ENCODE assay signal across 8 cellular contexts in genomic region chr13:21673592-21674270, GRCh38. TPM values are rescaled to one million over a fixed set of nuclear protein-coding genes. Genes with fewer than 3 reads are reported as not detected.
DNase-seq lines count a peak whose midpoint lies in the region; TF ChIP-seq lines count a peak whose summit lies in the region.

No MANE protein-coding gene starts in this region.

- H3K4me1 ChIP-seq in HEK293 (ENCODE audit: control insufficient read depth, insufficient read depth, low read length): no peaks in the 10 kb centered on the region; the same call in 1 of the 2 replicates
- peaks cover 15% of the 10 kb centered on the region for H3K4me1 ChIP-seq in osteoblast (ENCODE audit: insufficient read depth, low read length)

- H3K9me3 Mint-ChIP-seq in glutamatergic neuron (ENCODE audit: unreplicated experiment): peaks cover 25% of the 10 kb centered on the region

- H3K4me3 Mint-ChIP-seq in glutamatergic neuron (ENCODE audit: unreplicated experiment): peak overlapping the region; percentile 93

- CTCF ChIA-PET in HEK293 (lab: Yijun Ruan, JAX): interaction anchor here (0.5 to 0.7 kb wide), 4 partner anchors 51 to 618 kb away, joined by 3 to 7 read pairs (median 3); no protein-coding TSS in a partner anchor

- H2AFZ ChIP-seq in osteoblast (ENCODE audit: low read length): no peak overlapping the region

- TF ChIP-seq CTCF in HEK293 (tag by site-specific recombination; IDR thresholded peaks at IDR 0.05) (0 out of 2 replicates have a peak, but pooled peaks have one; percentile 13), glutamatergic neuron (IDR thresholded peaks at IDR 0.05; ENCODE audit: partially characterized antibody, unreplicated experiment) (peak; percentile 36), osteoblast (IDR thresholded peaks at IDR 0.05; ENCODE audit: extremely low read depth, low read depth, low read length) (no peak)

- H3K27me3 Mint-ChIP-seq in glutamatergic neuron (ENCODE audit: unreplicated experiment): peaks cover 24% of the 10 kb centered on the region

- H3K4me3 ChIP-seq in HEK293 (ENCODE audit: low read depth, low read length) (peak overlapping the region; percentile 59), osteoblast (ENCODE audit: insufficient read depth, low read length) (peak overlapping the region; percentile 57)

- peak overlapping the region; percentile 90 for H3K27ac ChIP-seq in HEK293 (ENCODE audit: extremely low read depth, low read depth, low read length)
- no peak overlapping the region for H3K27ac ChIP-seq in osteoblast (ENCODE audit: low read depth, low read length)

- peak overlapping the region; percentile 59 for H3K27ac Mint-ChIP-seq in glutamatergic neuron (ENCODE audit: unreplicated experiment)

- peaks cover 7% of the 10 kb centered on the region for H3K36me3 Mint-ChIP-seq in glutamatergic neuron (ENCODE audit: unreplicated experiment)

- POLR2A ChIA-PET in HEK293 (lab: Yijun Ruan, JAX): interaction anchor here (0.6 to 0.8 kb wide), 2 partner anchors 9 to 70 kb away, joined by 3 to 5 read pairs; partner anchors contain the start of gene MICU2

- H3K79me2 ChIP-seq in osteoblast (ENCODE audit: insufficient read depth, low read length): no peaks in the 10 kb centered on the region

- H3K4me2 ChIP-seq in osteoblast (ENCODE audit: insufficient read depth, low read length): peak overlapping the region; percentile 68

- peaks cover 29% of the 10 kb centered on the region for H3K4me1 Mint-ChIP-seq in glutamatergic neuron (ENCODE audit: low read depth, unreplicated experiment)

- H3K36me3 ChIP-seq in HEK293 (ENCODE audit: control insufficient read depth in 2 of 2, insufficient read depth in 1 of 2, low read length in 2 of 2): no peaks in the 10 kb centered on the region
- no peaks in the 10 kb centered on the region for H3K36me3 ChIP-seq in osteoblast (ENCODE audit: insufficient read depth, low read length)

- H3K9me3 ChIP-seq in HEK293 (ENCODE audit: control insufficient read depth, insufficient read depth, low read depth, low read length) (no peaks in the 10 kb centered on the region), osteoblast (ENCODE audit: low read depth, low read length) (no peaks in the 10 kb centered on the region)

- DNase-seq in NCI-H2196 (lab: John Stamatoyannopoulos, UW; ENCODE audit: unreplicated experiment) (peak; percentile 46), NCI-H2196 treated with DMSO at 0.1 percent for 48 hours (lab: John Stamatoyannopoulos, UW; ENCODE audit: unreplicated experiment) (no peak), NCI-H526 treated with DMSO at 0.1 percent for 48 hours (lab: John Stamatoyannopoulos, UW) (peak; percentile 88), glutamatergic neuron (peak; percentile 75), osteoblast (ENCODE audit: insufficient read length, low spot score, missing footprints) (peak; percentile 97), NCI-H2107 treated with DMSO at 0.1 percent for 48 hours (lab: John Stamatoyannopoulos, UW; ENCODE audit: unreplicated experiment) (no peak)
- DNase-seq in activated effector memory CD4-positive, alpha-beta T cell treated with anti-CD3 and anti-CD28 coated beads, Interleukin-2, amount 50 U/mL, for 16 hours: peak; percentile 75

- H4K20me1 ChIP-seq in osteoblast (ENCODE audit: insufficient read depth, low read length): no peaks in the 10 kb centered on the region

- H3K27me3 ChIP-seq in osteoblast (ENCODE audit: insufficient read depth, low read length): peaks cover 78% of the 10 kb centered on the region

TF ChIP-seq in HEK293, 187 proteins besides CTCF, POLR2A, EP300 and RAD21 (continues in another document):
- peak; percentile 42; the same call in 1 of the 2 replicates for TF ChIP-seq ZNF501 (tag by site-specific recombination; IDR thresholded peaks at IDR 0.05)
- TF ChIP-seq ZNF610 (tag by site-specific recombination; IDR thresholded peaks at IDR 0.05; ENCODE audit: borderline replicate concordance): no peak
- TF ChIP-seq, protein P1, sequence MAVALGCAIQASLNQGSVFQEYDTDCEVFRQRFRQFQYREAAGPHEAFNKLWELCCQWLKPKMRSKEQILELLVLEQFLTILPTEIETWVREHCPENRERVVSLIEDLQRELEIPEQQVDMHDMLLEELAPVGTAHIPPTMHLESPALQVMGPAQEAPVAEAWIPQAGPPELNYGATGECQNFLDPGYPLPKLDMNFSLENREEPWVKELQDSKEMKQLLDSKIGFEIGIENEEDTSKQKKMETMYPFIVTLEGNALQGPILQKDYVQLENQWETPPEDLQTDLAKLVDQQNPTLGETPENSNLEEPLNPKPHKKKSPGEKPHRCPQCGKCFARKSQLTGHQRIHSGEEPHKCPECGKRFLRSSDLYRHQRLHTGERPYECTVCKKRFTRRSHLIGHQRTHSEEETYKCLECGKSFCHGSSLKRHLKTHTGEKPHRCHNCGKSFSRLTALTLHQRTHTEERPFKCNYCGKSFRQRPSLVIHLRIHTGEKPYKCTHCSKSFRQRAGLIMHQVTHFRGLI (tag by site-specific recombination; IDR thresholded peaks at IDR 0.05): no peak
- TF ChIP-seq ZNF354C (tag by site-specific recombination; IDR thresholded peaks at IDR 0.05; ENCODE audit: borderline replicate concordance, low read depth): no peak
- TF ChIP-seq, protein P2, sequence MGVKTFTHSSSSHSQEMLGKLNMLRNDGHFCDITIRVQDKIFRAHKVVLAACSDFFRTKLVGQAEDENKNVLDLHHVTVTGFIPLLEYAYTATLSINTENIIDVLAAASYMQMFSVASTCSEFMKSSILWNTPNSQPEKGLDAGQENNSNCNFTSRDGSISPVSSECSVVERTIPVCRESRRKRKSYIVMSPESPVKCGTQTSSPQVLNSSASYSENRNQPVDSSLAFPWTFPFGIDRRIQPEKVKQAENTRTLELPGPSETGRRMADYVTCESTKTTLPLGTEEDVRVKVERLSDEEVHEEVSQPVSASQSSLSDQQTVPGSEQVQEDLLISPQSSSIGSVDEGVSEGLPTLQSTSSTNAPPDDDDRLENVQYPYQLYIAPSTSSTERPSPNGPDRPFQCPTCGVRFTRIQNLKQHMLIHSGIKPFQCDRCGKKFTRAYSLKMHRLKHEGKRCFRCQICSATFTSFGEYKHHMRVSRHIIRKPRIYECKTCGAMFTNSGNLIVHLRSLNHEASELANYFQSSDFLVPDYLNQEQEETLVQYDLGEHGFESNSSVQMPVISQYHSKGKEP (tag by site-specific recombination; IDR thresholded peaks at IDR 0.05): no peak
- TF ChIP-seq, protein P3, sequence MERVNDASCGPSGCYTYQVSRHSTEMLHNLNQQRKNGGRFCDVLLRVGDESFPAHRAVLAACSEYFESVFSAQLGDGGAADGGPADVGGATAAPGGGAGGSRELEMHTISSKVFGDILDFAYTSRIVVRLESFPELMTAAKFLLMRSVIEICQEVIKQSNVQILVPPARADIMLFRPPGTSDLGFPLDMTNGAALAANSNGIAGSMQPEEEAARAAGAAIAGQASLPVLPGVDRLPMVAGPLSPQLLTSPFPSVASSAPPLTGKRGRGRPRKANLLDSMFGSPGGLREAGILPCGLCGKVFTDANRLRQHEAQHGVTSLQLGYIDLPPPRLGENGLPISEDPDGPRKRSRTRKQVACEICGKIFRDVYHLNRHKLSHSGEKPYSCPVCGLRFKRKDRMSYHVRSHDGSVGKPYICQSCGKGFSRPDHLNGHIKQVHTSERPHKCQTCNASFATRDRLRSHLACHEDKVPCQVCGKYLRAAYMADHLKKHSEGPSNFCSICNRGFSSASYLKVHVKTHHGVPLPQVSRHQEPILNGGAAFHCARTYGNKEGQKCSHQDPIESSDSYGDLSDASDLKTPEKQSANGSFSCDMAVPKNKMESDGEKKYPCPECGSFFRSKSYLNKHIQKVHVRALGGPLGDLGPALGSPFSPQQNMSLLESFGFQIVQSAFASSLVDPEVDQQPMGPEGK (tag by site-specific recombination; IDR thresholded peaks at IDR 0.05): peak; percentile 86
- TF ChIP-seq ZFHX2 (tag by site-specific recombination; conservative IDR thresholded peaks at IDR 0.05): peak; percentile 74
- TF ChIP-seq MZF1 (tag by site-specific recombination; IDR thresholded peaks at IDR 0.05; ENCODE audit: borderline replicate concordance): no peak
- TF ChIP-seq ZNF292 (tag by site-specific recombination; IDR thresholded peaks at IDR 0.05; ENCODE audit: borderline replicate concordance, low read depth): no peak
- no peak for TF ChIP-seq ZNF133 (tag by site-specific recombination; IDR thresholded peaks at IDR 0.05)
- TF ChIP-seq ZNF473 (tag by site-specific recombination; IDR thresholded peaks at IDR 0.05): no peak
- TF ChIP-seq ZNF37A (tag by site-specific recombination; IDR thresholded peaks at IDR 0.05): no peak
- TF ChIP-seq, protein P4, sequence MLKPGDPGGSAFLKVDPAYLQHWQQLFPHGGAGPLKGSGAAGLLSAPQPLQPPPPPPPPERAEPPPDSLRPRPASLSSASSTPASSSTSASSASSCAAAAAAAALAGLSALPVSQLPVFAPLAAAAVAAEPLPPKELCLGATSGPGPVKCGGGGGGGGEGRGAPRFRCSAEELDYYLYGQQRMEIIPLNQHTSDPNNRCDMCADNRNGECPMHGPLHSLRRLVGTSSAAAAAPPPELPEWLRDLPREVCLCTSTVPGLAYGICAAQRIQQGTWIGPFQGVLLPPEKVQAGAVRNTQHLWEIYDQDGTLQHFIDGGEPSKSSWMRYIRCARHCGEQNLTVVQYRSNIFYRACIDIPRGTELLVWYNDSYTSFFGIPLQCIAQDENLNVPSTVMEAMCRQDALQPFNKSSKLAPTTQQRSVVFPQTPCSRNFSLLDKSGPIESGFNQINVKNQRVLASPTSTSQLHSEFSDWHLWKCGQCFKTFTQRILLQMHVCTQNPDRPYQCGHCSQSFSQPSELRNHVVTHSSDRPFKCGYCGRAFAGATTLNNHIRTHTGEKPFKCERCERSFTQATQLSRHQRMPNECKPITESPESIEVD (tag by site-specific recombination; IDR thresholded peaks at IDR 0.05): no peak

RNA-seq across cellular contexts. Expression of gene FGF9, which starts 2.9 kb away (rescaled TPM):
- total RNA-seq in glutamatergic neuron (ENCODE audit: unreplicated experiment): 19.5 TPM
- not detected in 2 replicates for total RNA-seq in osteoblast

Comparison
In these comparisons a context has a peak if more than half of its experiments do, and no peak if none do; other contexts are left out.
1. DNase-seq: peak in NCI-H2196 (single experiment), NCI-H526 treated with DMSO at 0.1 percent for 48 hours (single experiment), activated effector memory CD4-positive, alpha-beta T cell treated with anti-CD3 and anti-CD28 coated beads, Interleukin-2, amount 50 U/mL, for 16 hours (single experiment), glutamatergic neuron (single experiment) and osteoblast (single experiment); none in NCI-H2196 treated with DMSO at 0.1 percent for 48 hours (single experiment) and NCI-H2107 treated with DMSO at 0.1 percent for 48 hours (single experiment).
2. RNA of gene FGF9, which starts 2.9 kb away (total RNA-seq): 19.5 TPM in glutamatergic neuron (single experiment); not detected in osteoblast; every median in the first group is over 10 times any median in the second.